Comparison of ENCODE assay signal across 1 cellular context in genomic region chr17:44280383-44280782, GRCh38.
TF ChIP-seq lines count a peak whose summit lies in the region.

No MANE protein-coding gene starts in this region.

TF ChIP-seq in GM23338, 12 proteins besides CTCF, POLR2A, EP300 and RAD21:
- no peak for TF ChIP-seq NANOG (IDR thresholded peaks at IDR 0.05; ENCODE audit: borderline replicate concordance)
- TF ChIP-seq EZH2 (IDR thresholded peaks at IDR 0.05; ENCODE audit: low read depth, unreplicated experiment): no peak
- no peak for TF ChIP-seq ZNF331 (CRISPR knock-in tag; IDR thresholded peaks at IDR 0.05; ENCODE audit: low read depth)
- no peak for TF ChIP-seq STAT1 (IDR thresholded peaks at IDR 0.05; ENCODE audit: unreplicated experiment)
- no peak for TF ChIP-seq REST (IDR thresholded peaks at IDR 0.05; ENCODE audit: unreplicated experiment)
- no peak for TF ChIP-seq EZH2phosphoT487 (IDR thresholded peaks at IDR 0.05; ENCODE audit: unreplicated experiment)
- TF ChIP-seq ZNF114 (CRISPR knock-in tag; IDR thresholded peaks at IDR 0.05): no peak
- no peak for TF ChIP-seq ZNF462 (CRISPR knock-in tag; IDR thresholded peaks at IDR 0.05)
- TF ChIP-seq POLR2AphosphoS5 (IDR thresholded peaks at IDR 0.05; ENCODE audit: low read depth): no peak
- no peak for TF ChIP-seq ETS1 (IDR thresholded peaks at IDR 0.05)
- no peak for TF ChIP-seq JUNB (IDR thresholded peaks at IDR 0.05; ENCODE audit: unreplicated experiment)
- no peak for TF ChIP-seq CREB1 (CRISPR knock-in tag; IDR thresholded peaks at IDR 0.05; ENCODE audit: low read depth)
